In genomic region chr14:68782091-68782981, GRCh38 we compare ENCODE assay signal across 10 cellular contexts. TPM values are rescaled to one million over a fixed set of nuclear protein-coding genes. Genes with fewer than 3 reads are reported as not detected.
DNase-seq lines count a peak whose midpoint lies in the region; ATAC-seq, FAIRE-seq and TF ChIP-seq lines count a peak whose summit lies in the region.
"Had no signal": no experiment of that assay in that cellular context is flagged by ENCODE, and none has a peak within 500 bp of the region (broad histone marks: within the 10 kb centered on the region; RNA-seq: fewer than 3 reads in every experiment).

No MANE protein-coding gene starts in this region.

- H3K4me3 Mint-ChIP-seq in T-cell: peak overlapping the region; percentile 70 to 80 (median 76)
- H3K4me3 Mint-ChIP-seq in activated T-helper 1 cell treated with anti-CD3 and anti-CD28 coated beads, Interleukin-12 subunit alpha, Interleukin-12 subunit beta, Interleukin-2, Interleukin-4 antibody, amounts not matched to agents 30 ng/mL and 10 ng/mL and 1 ng/mL, durations not matched to agents 14 hours and 24 hours and 36 hours: peak overlapping the region; percentile 70

- H3K9ac ChIP-seq in HepG2 (ENCODE audit: insufficient read depth, low read depth, low read length) (no peak overlapping the region; the same call in 1 of the 2 replicates), stomach smooth muscle (ENCODE audit: low read length in 2 of 2) (no peak overlapping the region)

- H3K4me3 ChIP-seq in HepG2 (replicated peaks in 1 of 3; ENCODE audit: insufficient read depth in 1 of 3, low read depth in 2 of 3, low read length in 3 of 3) (no peak overlapping the region), stomach smooth muscle (ENCODE audit: low read length in 2 of 2) (no peak overlapping the region), BE2C (ENCODE audit: low read depth, low read length) (no peak overlapping the region)
- H3K4me3 ChIP-seq: left lung had no signal

- no peaks in the 10 kb centered on the region for H3K79me2 ChIP-seq in HepG2 (ENCODE audit: insufficient read depth, low read length)

- no peak overlapping the region for H3K4me2 ChIP-seq in HepG2 (ENCODE audit: low read depth, low read length)

- intact Hi-C loops in activated T-helper 1 cell treated with anti-CD3 and anti-CD28 coated beads, Interleukin-12 subunit alpha, Interleukin-12 subunit beta, Interleukin-2, Interleukin-4 antibody, amounts not matched to agents 30 ng/mL and 10 ng/mL and 1 ng/mL, durations not matched to agents 14 hours and 24 hours and 36 hours (cut with micrococcal nuclease): loop anchor here (1.0 kb wide), 4 partner anchors 8 to 572 kb away; no protein-coding TSS in a partner anchor
- intact Hi-C loops in HepG2 (cut with micrococcal nuclease; ENCODE audit: unreplicated experiment): loop anchor here (10.0 kb wide), 2 partner anchors 188 to 318 kb away; no protein-coding TSS in a partner anchor

- no peaks in the 10 kb centered on the region for H4K20me1 ChIP-seq in HepG2 (ENCODE audit: insufficient read depth, low read length)

- H3K4me1 Mint-ChIP-seq in T-cell: peaks cover 95 to 97% (median 96%) of the 10 kb centered on the region in 3 donors
- H3K4me1 Mint-ChIP-seq in activated T-helper 1 cell treated with anti-CD3 and anti-CD28 coated beads, Interleukin-12 subunit alpha, Interleukin-12 subunit beta, Interleukin-2, Interleukin-4 antibody, amounts not matched to agents 30 ng/mL and 10 ng/mL and 1 ng/mL, durations not matched to agents 14 hours and 24 hours and 36 hours (ENCODE audit: low read depth): peaks cover 86% of the 10 kb centered on the region

- H3K27me3 Mint-ChIP-seq in T-cell: no peaks in the 10 kb centered on the region
- H3K27me3 Mint-ChIP-seq in activated T-helper 1 cell treated with anti-CD3 and anti-CD28 coated beads, Interleukin-12 subunit alpha, Interleukin-12 subunit beta, Interleukin-2, Interleukin-4 antibody, amounts not matched to agents 30 ng/mL and 10 ng/mL and 1 ng/mL, durations not matched to agents 14 hours and 24 hours and 36 hours (ENCODE audit: insufficient read depth): no peaks in the 10 kb centered on the region

- CTCF ChIA-PET in T-cell (lab: Charles Lee): interaction anchor here (0.7 to 1.9 kb wide), 5 partner anchors 25 to 377 kb away, joined by 3 to 5 read pairs (median 3); no protein-coding TSS in a partner anchor
- CTCF ChIA-PET in HepG2 (lab: Yijun Ruan, JAX; ENCODE audit: low intra/inter-chr PET ratio, low total read pairs): no interaction called here

- in situ Hi-C loops in HepG2 (cut with HindIII; ENCODE audit: extremely low pct_ligation_motif_present, low pct_unique_long_range_greater_than_20kb): no loop called here

- H3K36me3 Mint-ChIP-seq in T-cell: peaks cover 5% of the 10 kb centered on the region
- H3K36me3 Mint-ChIP-seq in activated T-helper 1 cell treated with anti-CD3 and anti-CD28 coated beads, Interleukin-12 subunit alpha, Interleukin-12 subunit beta, Interleukin-2, Interleukin-4 antibody, amounts not matched to agents 30 ng/mL and 10 ng/mL and 1 ng/mL, durations not matched to agents 14 hours and 24 hours and 36 hours (ENCODE audit: low read depth): peaks cover 15% of the 10 kb centered on the region

- H3K4me1 ChIP-seq in HepG2 (ENCODE audit: insufficient read depth, low read length) (peaks cover 97% of the 10 kb centered on the region), stomach smooth muscle (ENCODE audit: control insufficient read depth, insufficient read depth, low read length) (peaks cover 55% of the 10 kb centered on the region), BE2C (no peaks in the 10 kb centered on the region)

- H3K36me3 ChIP-seq in HepG2 (replicated peaks in 1 of 2; ENCODE audit: control insufficient read depth in 1 of 2, insufficient read depth in 2 of 2, low read length in 2 of 2) (no peaks in the 10 kb centered on the region), stomach smooth muscle (ENCODE audit: control insufficient read depth in 2 of 2, insufficient read depth in 2 of 2, low read length in 2 of 2) (peaks cover 5 to 7% of the 10 kb centered on the region in 2 donors), BE2C (no peaks in the 10 kb centered on the region)

- no peak for TF ChIP-seq RAD21 in HepG2 (CRISPR knock-in tag; IDR thresholded peaks at IDR 0.05)

- H3K27me3 ChIP-seq in HepG2 (ENCODE audit: control insufficient read depth in 1 of 2, insufficient read depth in 2 of 2, low read length in 2 of 2): no peaks in the 10 kb centered on the region
- H3K27me3 ChIP-seq in stomach smooth muscle (ENCODE audit: control insufficient read depth in 1 of 2, insufficient read depth in 2 of 2, low read length in 2 of 2): no peaks in the 10 kb centered on the region
- no peaks in the 10 kb centered on the region for H3K27me3 ChIP-seq in BE2C
- H3K27me3 ChIP-seq: left lung had no signal

- H3K9me3 Mint-ChIP-seq in T-cell: no peaks in the 10 kb centered on the region
- no peaks in the 10 kb centered on the region for H3K9me3 Mint-ChIP-seq in activated T-helper 1 cell treated with anti-CD3 and anti-CD28 coated beads, Interleukin-12 subunit alpha, Interleukin-12 subunit beta, Interleukin-2, Interleukin-4 antibody, amounts not matched to agents 30 ng/mL and 10 ng/mL and 1 ng/mL, durations not matched to agents 14 hours and 24 hours and 36 hours

- TF ChIP-seq EP300 in HepG2 (IDR thresholded peaks at IDR 0.05; ENCODE audit: low read depth in 2 of 2, low read length in 2 of 2): no peak
- TF ChIP-seq EP300 in HepG2 (CRISPR knock-in tag; IDR thresholded peaks at IDR 0.05; ENCODE audit: borderline replicate concordance): no peak

- POLR2A ChIA-PET in T-cell (lab: Charles Lee): interaction anchor here (0.6 to 2.9 kb wide), 6 partner anchors 11 to 275 kb away, joined by 3 to 16 read pairs (median 6); partner anchors contain the start of gene ZFP36L1 (in 1 of the 2)
- POLR2A ChIA-PET in HepG2 (lab: Yijun Ruan, JAX): interaction anchor here (0.8 to 8.6 kb wide), 8 partner anchors 8 to 54 kb away, joined by 3 to 244 read pairs (median 18); partner anchors contain the start of gene ZFP36L1

- TF ChIP-seq CTCF in HepG2 (CRISPR knock-in tag; IDR thresholded peaks at IDR 0.05) (no peak), BE2C (IDR thresholded peaks at IDR 0.05; ENCODE audit: low read depth, low read length) (no peak)

- H2AFZ ChIP-seq in HepG2 (ENCODE audit: low read length): no peak overlapping the region

- no peak for FAIRE-seq in HepG2 (lab: Jason Lieb, UNC)
- FAIRE-seq: endothelial cell of umbilical vein had no signal

- ATAC-seq in T-cell (replicated peaks in 1 of 4): peak; percentile 36 to 66 (median 53)
- no peak for ATAC-seq in HepG2
- no peak for ATAC-seq in HG03571 (IDR thresholded peaks at IDR 0.05; ENCODE audit: unreplicated experiment)
- ATAC-seq: left lung had no signal

- peak in 22 of 34 experiments; percentile 33 to 78 (median 53) for DNase-seq in T-cell
- DNase-seq in activated T-helper 1 cell treated with anti-CD3 and anti-CD28 coated beads, Interleukin-12 subunit alpha, Interleukin-12 subunit beta, Interleukin-2, Interleukin-4 antibody, amounts not matched to agents 30 ng/mL and 10 ng/mL and 1 ng/mL, durations not matched to agents 14 hours and 24 hours and 36 hours (ENCODE audit: low spot score): peak; percentile 55
- DNase-seq in HepG2 (ENCODE audit: low spot score): no peak
- no peak for DNase-seq in BE2C
- DNase-seq in COLO668 (lab: John Stamatoyannopoulos, UW; ENCODE audit: unreplicated experiment): no peak
- DNase-seq: NCI-H774 had no signal

- BruUV-seq in HepG2 (replicated peaks; lab: Mats Ljungman, UMichigan): no TSS peak

- H3K27ac Mint-ChIP-seq in T-cell: peak overlapping the region; percentile 91 to 99
- H3K27ac Mint-ChIP-seq in activated T-helper 1 cell treated with anti-CD3 and anti-CD28 coated beads, Interleukin-12 subunit alpha, Interleukin-12 subunit beta, Interleukin-2, Interleukin-4 antibody, amounts not matched to agents 30 ng/mL and 10 ng/mL and 1 ng/mL, durations not matched to agents 14 hours and 24 hours and 36 hours: peak overlapping the region; percentile 93

- 93% methylated on average over 8 of the region's 10 CpGs for WGBS in HepG2 (ENCODE audit: low lambda C conversion rate)

- TF ChIP-seq POLR2A in HepG2 (IDR thresholded peaks at IDR 0.05; ENCODE audit: insufficient read depth in 1 of 2, low read depth in 2 of 2, low read length in 2 of 2): no peak

- no peaks in the 10 kb centered on the region for H3K9me3 ChIP-seq in HepG2 (ENCODE audit: low read length)
- H3K9me3 ChIP-seq in stomach smooth muscle (ENCODE audit: control insufficient read depth in 2 of 2, low read length in 2 of 2): no peaks in the 10 kb centered on the region
- no peaks in the 10 kb centered on the region for H3K9me3 ChIP-seq in BE2C
- H3K9me3 ChIP-seq: left lung had no signal

- H3K27ac ChIP-seq in HepG2 (ENCODE audit: extremely low read length, insufficient read depth, low read length) (peak overlapping the region; percentile 31), stomach smooth muscle (ENCODE audit: low read length) (peak overlapping the region; percentile 75)

RNA-seq across cellular contexts. Expression of gene ZFP36L1, which starts 10.5 kb away (rescaled TPM):
- total RNA-seq in T-cell (100 to 1,000 TPM; 123 to 253 (median 233) TPM), HepG2 (2016; rRNA removed; fragmentation: Illumina TruSeq; extraction: Trizol) (7.4 and 8.4 TPM in 2 replicates)
- 149 and 156 TPM in 2 replicates for total RNA-seq in activated T-helper 1 cell treated with anti-CD3 and anti-CD28 coated beads, Interleukin-12 subunit alpha, Interleukin-12 subunit beta, Interleukin-2, Interleukin-4 antibody, amounts not matched to agents 30 ng/mL and 10 ng/mL and 1 ng/mL, durations not matched to agents 14 hours and 24 hours and 36 hours
- total RNA-seq in HepG2 (2016; cell fraction: cytosol; rRNA removed; fragmentation: Illumina TruSeq; extraction: Trizol; ENCODE audit: low read depth): 2.6 and 3.4 TPM in 2 replicates
- 7.9 and 8.4 TPM in 2 replicates for total RNA-seq in HepG2 (2016; cell fraction: insoluble cytoplasmic fraction; rRNA removed; fragmentation: Illumina TruSeq; extraction: Trizol)
- 11.1 and 11.3 TPM in 2 replicates for total RNA-seq in HepG2 (2016; cell fraction: membrane; rRNA removed; fragmentation: Illumina TruSeq; extraction: Trizol)
- total RNA-seq in HepG2 (2016; cell fraction: nucleus; rRNA removed; fragmentation: Illumina TruSeq; extraction: Trizol): 13.8 and 14.1 TPM in 2 replicates
- 10.2 and 12.7 TPM in 2 replicates for polyA plus RNA-seq in HepG2 (2011; rRNA removed)
- polyA plus RNA-seq in HepG2 (2011; cell fraction: cytosol; rRNA removed): 11.2 and 18.0 TPM in 2 replicates
- polyA plus RNA-seq in HepG2 (2011; cell fraction: nucleus; rRNA removed): 66.5 and 69.1 TPM in 2 replicates
- 23.2 and 32.2 TPM in 2 replicates for polyA plus RNA-seq in HepG2 (2012)
- polyA plus RNA-seq in HepG2 (2016; cell fraction: cytosol; fragmentation: Illumina TruSeq; extraction: Trizol; ENCODE audit: low read depth): 2.7 and 2.8 TPM in 2 replicates
- polyA plus RNA-seq in HepG2 (2016; cell fraction: insoluble cytoplasmic fraction; fragmentation: Illumina TruSeq; extraction: Trizol; ENCODE audit: low read depth): 20.7 and 26.8 TPM in 2 replicates
- polyA plus RNA-seq in HepG2 (2016; cell fraction: membrane; fragmentation: Illumina TruSeq; extraction: Trizol; ENCODE audit: low read depth): 9.2 and 10.1 TPM in 2 replicates
- polyA plus RNA-seq in HepG2 (2016; cell fraction: nucleus; fragmentation: Illumina TruSeq; extraction: Trizol; ENCODE audit: insufficient read depth, low read depth): 53.8 and 57.0 TPM in 2 replicates
- 8.5 and 26.8 TPM in 2 replicates for polyA minus RNA-seq in HepG2 (2011; rRNA and poly(A)+ RNA removed; ENCODE audit: low replicate concordance)
- 56.3 and 73.8 TPM in 2 replicates for polyA minus RNA-seq in HepG2 (2011; cell fraction: cytosol; rRNA and poly(A)+ RNA removed)
- 11.8 and 13.8 TPM in 2 replicates for polyA minus RNA-seq in HepG2 (2011; cell fraction: nucleus; rRNA and poly(A)+ RNA removed)
- 0.71 TPM for polyA plus RNA-seq in BE2C (2012; ENCODE audit: insufficient read depth, insufficient read length, low read depth)

Comparison
In these comparisons a context has a peak if more than half of its experiments do, and no peak if none do; other contexts are left out.
1. ATAC-seq: peak in T-cell (4 of 4); none in HepG2 (single experiment) and HG03571 (single experiment).
2. DNase-seq: peak in T-cell (22 of 34) and activated T-helper 1 cell treated with anti-CD3 and anti-CD28 coated beads, Interleukin-12 subunit alpha, Interleukin-12 subunit beta, Interleukin-2, Interleukin-4 antibody, amounts not matched to agents 30 ng/mL and 10 ng/mL and 1 ng/mL, durations not matched to agents 14 hours and 24 hours and 36 hours (single experiment); none in HepG2 (single experiment), BE2C (single experiment) and COLO668 (single experiment).